Comparison of ENCODE assay signal across 8 cellular contexts in the genomic region with DNA sequence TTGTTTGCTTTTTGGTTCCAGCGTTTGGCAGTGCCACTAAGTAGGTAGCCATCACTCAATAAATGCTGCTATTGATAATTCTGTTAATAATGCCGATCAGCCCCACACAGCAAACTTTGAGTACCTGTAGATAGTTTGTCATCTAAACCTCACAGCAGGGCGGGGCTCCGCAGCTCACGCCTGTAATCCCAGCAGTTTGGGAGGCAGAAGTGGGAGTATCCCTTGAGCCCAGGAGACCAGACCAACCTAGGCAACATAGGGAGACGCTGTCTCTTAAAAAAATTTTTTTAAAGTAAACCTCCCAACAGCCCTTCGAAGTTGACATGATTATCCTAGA. TPM values are rescaled to one million over a fixed set of nuclear protein-coding genes. Genes with fewer than 3 reads are reported as not detected.
DNase-seq lines count a peak whose midpoint lies in the region; ATAC-seq, FAIRE-seq and TF ChIP-seq lines count a peak whose summit lies in the region.

No MANE protein-coding gene starts in this region.

- intact Hi-C loops in CD14-positive monocyte (cut with micrococcal nuclease): loop anchor here in 1 of 2 donors (5.0 to 10.0 kb wide), 3 partner anchors 712 to 1250 kb away; a partner anchor contains a TSS

- 72 to 76% methylated on average over 7 of the region's 7 CpGs for WGBS in ectodermal cell, 2 experiments

- peak overlapping the region in 6 of 7 donors; percentile 97 to 100 (median 97) for H3K27ac Mint-ChIP-seq in CD14-positive monocyte

- no peak overlapping the region for H2AFZ ChIP-seq in neuron (ENCODE audit: low read depth, low read length)

- peaks cover 12% of the 10 kb centered on the region for H3K4me1 ChIP-seq in ectodermal cell (ENCODE audit: control insufficient read depth, insufficient read depth, low read length)
- H3K4me1 ChIP-seq in neuron (ENCODE audit: insufficient read depth, low read length): peaks cover 17% of the 10 kb centered on the region

- TF ChIP-seq CTCF in CD14-positive monocyte (IDR thresholded peaks at IDR 0.05): no peak

- H3K27me3 Mint-ChIP-seq in CD14-positive monocyte (ENCODE audit: low read depth in 3 of 3): no peaks in the 10 kb centered on the region

- H3K27me3 ChIP-seq in MG63 (no peaks in the 10 kb centered on the region), ectodermal cell (ENCODE audit: control insufficient read depth, insufficient read depth, low read length, poor library complexity, severe bottlenecking) (no peaks in the 10 kb centered on the region), neuron (ENCODE audit: insufficient read depth, low read length) (no peaks in the 10 kb centered on the region)

- peak overlapping the region; percentile 99 for H3K4me3 Mint-ChIP-seq in CD14-positive monocyte

- peaks cover 44% of the 10 kb centered on the region for H3K36me3 ChIP-seq in MG63
- H3K36me3 ChIP-seq in ectodermal cell (ENCODE audit: control insufficient read depth, insufficient read depth, low read length): no peaks in the 10 kb centered on the region
- peaks cover 9% of the 10 kb centered on the region for H3K36me3 ChIP-seq in neuron (ENCODE audit: insufficient read depth, low read length)

- H3K27ac ChIP-seq in ectodermal cell (ENCODE audit: insufficient read depth, low read depth, low read length, poor library complexity, severe bottlenecking): peak overlapping the region; percentile 66

- H3K36me3 Mint-ChIP-seq in CD14-positive monocyte: peaks cover 8 to 30% of the 10 kb centered on the region in 2 donors

- H3K9me3 Mint-ChIP-seq in CD14-positive monocyte: peaks cover 0 to 3% (median 0%) of the 10 kb centered on the region in 7 donors

- H3K4me3 ChIP-seq in MG63: peak overlapping the region; percentile 84
- peak overlapping the region; percentile 79 for H3K4me3 ChIP-seq in ectodermal cell (ENCODE audit: insufficient read depth, low read depth, low read length)
- peak overlapping the region; percentile 76 for H3K4me3 ChIP-seq in neuron (ENCODE audit: low read length)

- ATAC-seq in GM19467 (IDR thresholded peaks at IDR 0.05; ENCODE audit: unreplicated experiment): no peak

- no peaks in the 10 kb centered on the region for H3K9me3 ChIP-seq in MG63
- no peaks in the 10 kb centered on the region for H3K9me3 ChIP-seq in ectodermal cell (ENCODE audit: control insufficient read depth, low read length)
- H3K9me3 ChIP-seq in neuron (ENCODE audit: low read length): no peaks in the 10 kb centered on the region

- FAIRE-seq in GM19239 (lab: Jason Lieb, UNC): no peak

- DNase-seq in CD14-positive monocyte (ENCODE audit: low spot score) (no peak), MG63 (no peak), GM19239 (ENCODE audit: insufficient read length, low spot score) (no peak), NOMO-1 treated with DMSO at 0.1 percent for 48 hours (lab: John Stamatoyannopoulos, UW; ENCODE audit: unreplicated experiment) (no peak), NCI-H146 treated with DMSO at 0.1 percent for 48 hours (lab: John Stamatoyannopoulos, UW; ENCODE audit: unreplicated experiment) (no peak)

- H3K4me1 Mint-ChIP-seq in CD14-positive monocyte: peaks cover 36% of the 10 kb centered on the region

RNA-seq across cellular contexts. Expression of a gene that starts 1.6 kb away (rescaled TPM):
- 10 to 100 TPM; 28.6 to 36.0 TPM for polyA plus RNA-seq in CD14-positive monocyte
- total RNA-seq in MG63 (2014; rRNA removed; shearing (Covaris generic); ENCODE audit: low replicate concordance): 121 and 179 TPM in 2 replicates
- 66.3 TPM for polyA plus RNA-seq in ectodermal cell (2013, experiment 1 of 4)
- 66.4 TPM for polyA plus RNA-seq in ectodermal cell (2013, experiment 2 of 4)
- polyA plus RNA-seq in ectodermal cell (2013, experiment 3 of 4): 52.6 TPM
- polyA plus RNA-seq in ectodermal cell (2013, experiment 4 of 4): 52.4 TPM

RNA-seq across cellular contexts. Expression of a gene that starts 4.3 kb away (rescaled TPM):
- 10 to 100 TPM; 19.1 to 24.4 TPM for polyA plus RNA-seq in CD14-positive monocyte
- total RNA-seq in MG63 (2014; rRNA removed; shearing (Covaris generic); ENCODE audit: low replicate concordance): 44.3 and 131 TPM in 2 replicates
- 38.6 TPM for polyA plus RNA-seq in ectodermal cell (2013, experiment 1 of 4)
- 40.9 TPM for polyA plus RNA-seq in ectodermal cell (2013, experiment 2 of 4)
- 31.6 TPM for polyA plus RNA-seq in ectodermal cell (2013, experiment 3 of 4)
- polyA plus RNA-seq in ectodermal cell (2013, experiment 4 of 4): 34.9 TPM

RNA-seq across cellular contexts. Expression of a gene that starts 59.8 kb away (rescaled TPM):
- polyA plus RNA-seq in CD14-positive monocyte: not detected
- not detected in 2 replicates for total RNA-seq in MG63 (2014; rRNA removed; shearing (Covaris generic); ENCODE audit: low replicate concordance)
- polyA plus RNA-seq in ectodermal cell (2013, experiment 1 of 4): not detected
- polyA plus RNA-seq in ectodermal cell (2013, experiment 2 of 4): not detected
- polyA plus RNA-seq in ectodermal cell (2013, experiment 3 of 4): not detected
- polyA plus RNA-seq in ectodermal cell (2013, experiment 4 of 4): not detected
